21 cellular contexts compared by ENCODE assay signal in the genomic region with DNA sequence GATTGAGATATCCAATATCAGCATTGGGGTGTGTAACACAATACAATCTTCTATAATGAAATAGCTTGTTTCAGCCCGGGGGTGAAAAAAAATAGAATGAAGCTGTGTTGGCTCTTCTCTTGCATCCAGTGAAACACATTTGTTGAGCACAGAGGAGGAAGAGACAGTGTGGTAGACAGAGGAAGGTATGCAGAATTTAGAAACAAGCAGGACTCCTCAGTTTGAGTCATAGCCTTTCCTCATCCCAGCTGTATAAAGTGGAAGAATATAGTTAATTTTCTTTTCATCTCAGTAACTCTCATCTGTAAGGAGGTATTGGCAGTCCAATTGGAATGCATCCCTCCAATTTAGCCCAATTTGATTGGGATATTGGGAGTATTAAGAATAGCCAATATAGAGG.
"Had no signal": no experiment of that assay in that cellular context is flagged by ENCODE, and none has a peak within 500 bp of the region (broad histone marks: within the 10 kb centered on the region; RNA-seq: fewer than 3 reads in every experiment).

No MANE protein-coding gene starts in this region.

- H3K4me3 ChIP-seq: adrenal gland, colonic mucosa, gastrocnemius medialis, left ventricle myocardium inferior, neural progenitor cell, right lobe of liver, tibial artery had no signal

- ATAC-seq: activated CD4-positive, alpha-beta T cell treated with anti-CD3 and anti-CD28 coated beads for 36 hours; activated T-cell treated with anti-CD3 and anti-CD28 coated beads, Interleukin-2, amount 50 U/mL, for 4 hours; gastrocnemius medialis; naive thymus-derived CD8-positive, alpha-beta T cell; stimulated activated naive CD8-positive, alpha-beta T cell treated with anti-CD3 and anti-CD28 coated beads, Interleukin-15, amount 100 ng/mL, for 72 hours; WTC11 had no signal

- DNase-seq: activated CD4-positive, alpha-beta T cell treated with anti-CD3 and anti-CD28 coated beads for 36 hours; activated CD4-positive, alpha-beta T cell treated with anti-CD3 and anti-CD28 coated beads, Interleukin-2, amount 50 U/mL, for 4 hours; activated CD8-positive, alpha-beta memory T cell treated with anti-CD3 and anti-CD28 coated beads, Interleukin-2, amount 50 U/mL, for 48 hours; activated naive CD4-positive, alpha-beta T cell; activated T-cell treated with anti-CD3 and anti-CD28 coated beads, Interleukin-2, amount 50 U/mL, for 4 hours; adrenal gland; colonic mucosa; endodermal cell; gastrocnemius medialis; hippocampal formation; left ventricle myocardium inferior; naive thymus-derived CD8-positive, alpha-beta T cell; posterior cingulate gyrus; right lobe of liver; small intestine; stimulated activated CD4-positive, alpha-beta T cell treated with anti-CD3 and anti-CD28 coated beads, Interleukin-2, amount 100 ng/mL, for 24 hours; stimulated activated naive CD8-positive, alpha-beta T cell treated with anti-CD3 and anti-CD28 coated beads, Interleukin-15, amount 100 ng/mL, for 72 hours; T1000; tibial artery had no signal
